Comparison of ENCODE assay signal across 8 cellular contexts in the genomic region with DNA sequence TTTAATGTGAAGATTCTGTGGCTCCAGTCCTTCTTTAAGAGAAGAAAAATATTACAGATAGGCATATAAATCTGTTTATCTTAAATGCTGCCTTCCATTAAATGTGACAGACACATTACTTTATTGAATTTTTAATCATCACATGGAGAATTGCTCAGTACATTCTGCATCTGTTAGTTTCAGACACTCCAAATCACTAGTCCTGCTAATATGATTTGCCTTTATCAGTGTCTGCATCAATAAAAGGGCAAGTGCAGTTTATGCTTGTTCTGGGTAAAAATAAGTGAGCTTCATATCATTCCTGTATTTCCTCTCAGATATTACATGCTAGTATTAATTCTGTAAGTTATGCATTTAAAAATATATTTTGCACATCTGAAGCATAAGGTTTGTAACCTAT.
"Had no signal": no experiment of that assay in that cellular context is flagged by ENCODE, and none has a peak within 500 bp of the region (broad histone marks: within the 10 kb centered on the region; RNA-seq: fewer than 3 reads in every experiment).

No MANE protein-coding gene starts in this region.

- H3K4me2 ChIP-seq: GM23338 had no signal

- H3K4me3 ChIP-seq: GM23338, HAP-1 had no signal

- H2AFZ ChIP-seq: GM23338 had no signal

- H3K9me3 ChIP-seq: HAP-1 had no signal

- H3K4me1 ChIP-seq: HAP-1 had no signal

- DNase-seq: GOT3, H7, H9, HCEC 1CT, HFFc6 had no signal

- ATAC-seq: GM23338, HCT116 had no signal

- H3K36me3 ChIP-seq: HAP-1 had no signal
